ENCODE assay signal across 8 cellular contexts in genomic region chr7:17234398-17235021, GRCh38.
DNase-seq lines count a peak whose midpoint lies in the region; ATAC-seq, FAIRE-seq and TF ChIP-seq lines count a peak whose summit lies in the region.
"Had no signal": no experiment of that assay in that cellular context is flagged by ENCODE, and none has a peak within 500 bp of the region (broad histone marks: within the 10 kb centered on the region; RNA-seq: fewer than 3 reads in every experiment).

No MANE protein-coding gene starts in this region.

- H3K4me3 Mint-ChIP-seq in activated naive CD4-positive, alpha-beta T cell treated with anti-CD3 and anti-CD28 coated beads, Interleukin-2, amount 50 U/mL, for 24 hours = peak overlapping the region; percentile 91
- H3K4me3 Mint-ChIP-seq: neural crest cell had no signal

- no peak overlapping the region for H3K4me3 ChIP-seq in kidney (ENCODE audit: low read length in 2 of 2)

- CTCF ChIA-PET in RWPE1 (lab: Yijun Ruan, JAX) = no interaction called here

- peaks cover 58% of the 10 kb centered on the region for H3K4me1 Mint-ChIP-seq in activated naive CD4-positive, alpha-beta T cell treated with anti-CD3 and anti-CD28 coated beads, Interleukin-2, amount 50 U/mL, for 24 hours

- H3K9me3 Mint-ChIP-seq in activated naive CD4-positive, alpha-beta T cell treated with anti-CD3 and anti-CD28 coated beads, Interleukin-2, amount 50 U/mL, for 24 hours = peaks cover 18% of the 10 kb centered on the region

- POLR2A ChIA-PET in RWPE1 (lab: Yijun Ruan, JAX; ENCODE audit: low non-redundant PET) = no interaction called here

- H3K36me3 Mint-ChIP-seq in activated naive CD4-positive, alpha-beta T cell treated with anti-CD3 and anti-CD28 coated beads, Interleukin-2, amount 50 U/mL, for 24 hours = peaks cover 8% of the 10 kb centered on the region

- H3K9me3 ChIP-seq in kidney (ENCODE audit: control insufficient read depth in 1 of 2, low read length in 2 of 2) = no peaks in the 10 kb centered on the region

- intact Hi-C loops in left ventricle myocardium superior (cut with micrococcal nuclease) (no loop called here), kidney (cut with DNase I) (no loop called here)

- peak overlapping the region; percentile 100 for H3K27ac Mint-ChIP-seq in activated naive CD4-positive, alpha-beta T cell treated with anti-CD3 and anti-CD28 coated beads, Interleukin-2, amount 50 U/mL, for 24 hours

- H3K27ac ChIP-seq in RWPE1 (no peak overlapping the region; the same call in 1 of the 2 replicates), kidney (ENCODE audit: low read depth in 2 of 2, low read length in 2 of 2) (no peak overlapping the region)

- DNase-seq in RWPE1 (ENCODE audit: low spot score) = peak; percentile 83
- DNase-seq in left ventricle myocardium superior = no peak
- peak; percentile 76 for DNase-seq in stimulated activated CD4-positive, alpha-beta T cell treated with anti-CD3 and anti-CD28 coated beads, Interleukin-4, amount 100 ng/mL, for 24 hours
- no peak for DNase-seq in kidney

- no peaks in the 10 kb centered on the region for H3K36me3 ChIP-seq in kidney (ENCODE audit: control insufficient read depth in 1 of 2, insufficient read depth in 2 of 2, low read length in 2 of 2)

- ATAC-seq in GM18870 (IDR thresholded peaks at IDR 0.05; ENCODE audit: unreplicated experiment) (peak; percentile 95), HG03025 (IDR thresholded peaks at IDR 0.05; ENCODE audit: low FRiP score, unreplicated experiment) (peak; percentile 98), left ventricle myocardium superior (peak; percentile 36)

- TF ChIP-seq CTCF in RWPE1 (conservative IDR thresholded peaks at IDR 0.05; ENCODE audit: low read depth) = 0 out of 2 replicates have a peak, but pooled peaks have one; percentile 17
- no peak for TF ChIP-seq CTCF in kidney (IDR thresholded peaks at IDR 0.05; ENCODE audit: borderline replicate concordance, extremely low read depth, insufficient read depth)

- no peaks in the 10 kb centered on the region for H3K27me3 Mint-ChIP-seq in activated naive CD4-positive, alpha-beta T cell treated with anti-CD3 and anti-CD28 coated beads, Interleukin-2, amount 50 U/mL, for 24 hours

- no peaks in the 10 kb centered on the region for H3K4me1 ChIP-seq in kidney (ENCODE audit: control insufficient read depth in 1 of 2, insufficient read depth in 1 of 2, low read depth in 1 of 2, low read length in 2 of 2)

- H3K9ac ChIP-seq in kidney (ENCODE audit: low read length in 2 of 2) = no peak overlapping the region

- FAIRE-seq in kidney (lab: Jason Lieb, UNC) = no peak

Comparison
In these comparisons a context has a peak if more than half of its experiments do, and no peak if none do; other contexts are left out.
1. ATAC-seq: peak in every context shown above with its lines; median percentile 98 in HG03025; 95 in GM18870; 36 in left ventricle myocardium superior.
2. DNase-seq: peak in RWPE1 (single experiment) and stimulated activated CD4-positive, alpha-beta T cell treated with anti-CD3 and anti-CD28 coated beads, Interleukin-4, amount 100 ng/mL, for 24 hours (single experiment); none in left ventricle myocardium superior (single experiment) and kidney (single experiment).